Comparison of ENCODE assay signal across 12 cellular contexts in the genomic region with DNA sequence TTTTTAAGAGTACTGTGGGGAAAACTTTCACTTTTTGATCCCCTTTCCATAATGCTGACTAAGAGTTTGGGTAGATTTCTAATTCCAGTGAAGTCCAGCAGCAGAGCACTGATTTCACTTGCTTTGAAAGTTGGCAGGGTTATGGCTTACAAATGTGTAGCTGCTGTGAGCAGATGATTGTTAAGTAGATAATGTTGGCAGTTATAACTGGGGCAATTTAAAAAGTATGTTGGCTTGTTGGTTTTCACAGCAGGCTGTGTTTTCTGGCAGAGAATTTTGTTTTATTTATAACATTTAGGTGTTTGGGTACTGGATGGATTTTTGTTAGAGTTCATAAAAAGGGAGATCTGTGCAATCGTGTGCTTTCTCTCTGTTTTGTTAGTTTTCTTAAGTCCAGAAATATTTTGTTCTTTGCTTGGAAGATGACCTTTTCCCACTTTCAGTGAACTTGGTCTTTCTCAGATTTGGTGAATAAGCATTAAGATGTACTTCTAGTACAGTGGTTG. TPM values are rescaled to one million over a fixed set of nuclear protein-coding genes. Genes with fewer than 3 reads are reported as not detected.
DNase-seq lines count a peak whose midpoint lies in the region; ATAC-seq and TF ChIP-seq lines count a peak whose summit lies in the region.
"Had no signal": no experiment of that assay in that cellular context is flagged by ENCODE, and none has a peak within 500 bp of the region (broad histone marks: within the 10 kb centered on the region; RNA-seq: fewer than 3 reads in every experiment).

No MANE protein-coding gene starts in this region.

- 36 to 40% methylated on average over 1 of the region's 1 CpG for WGBS in testis, 2 donors

- DNase-seq in Daoy (ENCODE audit: low read depth), result peak; percentile 12
- DNase-seq in RWPE2 (ENCODE audit: low spot score), result no peak
- peak; percentile 81 for DNase-seq in fibroblast of the aortic adventitia (ENCODE audit: low read depth)
- no peak for DNase-seq in osteoblast (ENCODE audit: insufficient read length, low spot score, missing footprints)
- DNase-seq in HuH-7 (ENCODE audit: low spot score), result no peak
- DNase-seq in Peyer's patch, result no peak
- no peak for DNase-seq in testis
- no peak for DNase-seq in OCI-LY7 (ENCODE audit: low spot score)
- DNase-seq: activated CD4-positive, alpha-beta T cell treated with anti-CD3 and anti-CD28 coated beads, Interleukin-2, amount 50 U/mL, for 1 hour; central memory CD4-positive, alpha-beta T cell; NCI-H748 treated with DMSO at 0.1 percent for 48 hours; stimulated activated CD4-positive, alpha-beta T cell treated with anti-CD3 and anti-CD28 coated beads, Interleukin-4, amount 100 ng/mL, for 1 hour had no signal

- H3K27ac ChIP-seq in RWPE2 (ENCODE audit: poor library complexity, severe bottlenecking), result peak overlapping the region; percentile 91
- H3K27ac ChIP-seq in osteoblast (ENCODE audit: low read depth, low read length), result peak overlapping the region; percentile 97
- peak overlapping the region in 1 of 4 donors; percentile 4 for H3K27ac ChIP-seq in Peyer's patch
- H3K27ac ChIP-seq in testis, result peak overlapping the region in 1 of 2 donors; percentile 15
- H3K27ac ChIP-seq in OCI-LY7 (ENCODE audit: low read depth, low read length, poor library complexity, severe bottlenecking), result no peak overlapping the region

- no peaks in the 10 kb centered on the region for H3K27me3 ChIP-seq in RWPE2 (ENCODE audit: insufficient read depth, poor library complexity, severe bottlenecking)
- no peaks in the 10 kb centered on the region for H3K27me3 ChIP-seq in osteoblast (ENCODE audit: insufficient read depth, low read length)
- no peaks in the 10 kb centered on the region for H3K27me3 ChIP-seq in Peyer's patch
- no peaks in the 10 kb centered on the region for H3K27me3 ChIP-seq in testis

- no peak overlapping the region for H3K4me3 ChIP-seq in RWPE2 (ENCODE audit: severe bottlenecking)
- no peak overlapping the region for H3K4me3 ChIP-seq in fibroblast of the aortic adventitia (ENCODE audit: low read depth, low read length)
- peak overlapping the region; percentile 10 for H3K4me3 ChIP-seq in osteoblast (ENCODE audit: insufficient read depth, low read length)
- no peak overlapping the region for H3K4me3 ChIP-seq in Peyer's patch
- H3K4me3 ChIP-seq in testis, result no peak overlapping the region
- H3K4me3 ChIP-seq in OCI-LY7 (ENCODE audit: low read depth, low read length, poor library complexity, severe bottlenecking), result no peak overlapping the region

- H3K4me2 ChIP-seq in osteoblast (ENCODE audit: insufficient read depth, low read length), result peak overlapping the region; percentile 66
- no peak overlapping the region for H3K4me2 ChIP-seq in OCI-LY7 (ENCODE audit: low read length)

- ATAC-seq in RWPE2 (ENCODE audit: low read depth), result no peak

- H2AFZ ChIP-seq in osteoblast (ENCODE audit: low read length) (no peak overlapping the region), OCI-LY7 (ENCODE audit: low read length) (no peak overlapping the region)

- H3K4me1 ChIP-seq in RWPE2 (ENCODE audit: insufficient read depth, poor library complexity, severe bottlenecking) (peaks cover 58% of the 10 kb centered on the region), osteoblast (ENCODE audit: insufficient read depth, low read length) (peaks cover 38% of the 10 kb centered on the region), Peyer's patch (no peaks in the 10 kb centered on the region), testis (peaks cover 28% of the 10 kb centered on the region), OCI-LY7 (ENCODE audit: insufficient read depth, low read length, poor library complexity, severe bottlenecking) (peaks cover 8% of the 10 kb centered on the region)

- TF ChIP-seq CTCF in RWPE2 (IDR thresholded peaks at IDR 0.05; ENCODE audit: poor library complexity, severe bottlenecking), result no peak
- no peak for TF ChIP-seq CTCF in fibroblast of the aortic adventitia (IDR thresholded peaks at IDR 0.05; ENCODE audit: insufficient read depth, low read length)
- no peak for TF ChIP-seq CTCF in osteoblast (IDR thresholded peaks at IDR 0.05; ENCODE audit: extremely low read depth, low read depth, low read length)
- no peak for TF ChIP-seq CTCF in Peyer's patch (IDR thresholded peaks at IDR 0.05)
- TF ChIP-seq CTCF in testis (IDR thresholded peaks at IDR 0.05), result no peak
- no peak for TF ChIP-seq CTCF in OCI-LY7 (conservative IDR thresholded peaks at IDR 0.05; ENCODE audit: low read length)

- H3K9me3 ChIP-seq in RWPE2 (ENCODE audit: severe bottlenecking), result no peaks in the 10 kb centered on the region
- H3K9me3 ChIP-seq in osteoblast (ENCODE audit: low read depth, low read length), result no peaks in the 10 kb centered on the region
- no peaks in the 10 kb centered on the region for H3K9me3 ChIP-seq in Peyer's patch
- no peaks in the 10 kb centered on the region for H3K9me3 ChIP-seq in testis
- H3K9me3 ChIP-seq in OCI-LY7 (ENCODE audit: low read length), result no peaks in the 10 kb centered on the region

- TF ChIP-seq POLR2A in Peyer's patch (IDR thresholded peaks at IDR 0.05) (no peak), testis (IDR thresholded peaks at IDR 0.05) (no peak)

- no peaks in the 10 kb centered on the region for H3K9me2 ChIP-seq in OCI-LY7 (ENCODE audit: insufficient read depth, low read length)

- POLR2A ChIA-PET in OCI-LY7 (lab: Charles Lee), result interaction anchor here (0.6 kb wide), 1 partner anchor 103 kb away, joined by 4 read pairs; no protein-coding TSS in a partner anchor

- H3K36me3 ChIP-seq in RWPE2 (ENCODE audit: low read depth) (no peaks in the 10 kb centered on the region; the same call in 1 of the 2 replicates), osteoblast (ENCODE audit: insufficient read depth, low read length) (no peaks in the 10 kb centered on the region), Peyer's patch (no peaks in the 10 kb centered on the region), testis (ENCODE audit: low read depth, missing control alignments) (no peaks in the 10 kb centered on the region), OCI-LY7 (ENCODE audit: insufficient read depth, low read length) (no peaks in the 10 kb centered on the region)

- no TSS peak for BruUV-seq in OCI-LY7 (replicated peaks; lab: Mats Ljungman, UMichigan)

- CTCF ChIA-PET in OCI-LY7 (lab: Charles Lee; ENCODE audit: unreplicated experiment), result no interaction called here

- intact Hi-C loops in testis (cut with DNase I; ENCODE audit: low total_unique reads) (no loop called here), OCI-LY7 (cut with micrococcal nuclease; ENCODE audit: unreplicated experiment) (no loop called here)

- H4K20me1 ChIP-seq in osteoblast (ENCODE audit: insufficient read depth, low read length), result no peaks in the 10 kb centered on the region
- peaks cover 12% of the 10 kb centered on the region; the same call in 1 of the 2 replicates for H4K20me1 ChIP-seq in OCI-LY7 (ENCODE audit: insufficient read depth, low read length)

- H3K79me2 ChIP-seq in osteoblast (ENCODE audit: insufficient read depth, low read length) (peaks cover 63% of the 10 kb centered on the region), OCI-LY7 (ENCODE audit: insufficient read depth, low read depth, low read length) (no peaks in the 10 kb centered on the region)

RNA-seq across cellular contexts. Expression of a gene that starts 31.4 kb away (rescaled TPM):
- 19.5 and 24.1 TPM in 2 replicates for total RNA-seq in Daoy (2014; rRNA removed; shearing (Covaris generic))
- 29.2 and 136 TPM in 2 replicates for total RNA-seq in fibroblast of the aortic adventitia (ENCODE audit: low replicate concordance)
- total RNA-seq in osteoblast, result 31.2 and 52.5 TPM in 2 replicates
- 100 to 1,000 TPM; 265 to 326 (median 313) TPM for total RNA-seq in Peyer's patch
- total RNA-seq in testis, result 100 to 1,000 TPM; 291 to 333 TPM
- polyA plus RNA-seq in testis (ENCODE audit: insufficient read depth, low read depth, low replicate concordance), result 87.6 TPM
- 43.6 and 62.2 TPM in 2 replicates for total RNA-seq in OCI-LY7 (2014; rRNA removed; shearing (Covaris generic))
- 68.8 and 71.6 TPM in 2 replicates for total RNA-seq in OCI-LY7 (2022)

Comparison
In these comparisons a context has a peak if more than half of its experiments do, and no peak if none do; other contexts are left out.
1. DNase-seq: peak in Daoy (single experiment) and fibroblast of the aortic adventitia (single experiment); none in RWPE2 (single experiment), osteoblast (single experiment), HuH-7 (single experiment), Peyer's patch (0 of 3), testis (single experiment) and OCI-LY7 (single experiment).